In genomic region chr17:47819475-47819874, GRCh38 we compare ENCODE assay signal across 29 cellular contexts. TPM values are rescaled to one million over a fixed set of nuclear protein-coding genes. Genes with fewer than 3 reads are reported as not detected.
A peak's percentile ranks its signal among the peaks of the same experiment; 100 is the strongest.
DNase-seq lines count a peak whose midpoint lies in the region; ATAC-seq and TF ChIP-seq lines count a peak whose summit lies in the region.
"Had no signal": no experiment of that assay in that cellular context is flagged by ENCODE, and none has a peak within 500 bp of the region (broad histone marks: within the 10 kb centered on the region; RNA-seq: fewer than 3 reads in every experiment).

No MANE protein-coding gene starts in this region.

- CTCF ChIA-PET in naive thymus-derived CD4-positive, alpha-beta T cell (lab: Charles Lee), result interaction anchor here (0.6 kb wide), 1 partner anchor 15 kb away, joined by 4 read pairs; no protein-coding TSS in a partner anchor
- CTCF ChIA-PET in CD4-positive, alpha-beta T cell (lab: Charles Lee), result no interaction called here

- peaks cover 71% of the 10 kb centered on the region for H3K36me3 Mint-ChIP-seq in activated T-cell treated with anti-CD3 and anti-CD28 coated beads, Interleukin-2, amount 50 U/mL, for 24 hours (ENCODE audit: low read depth)
- H3K36me3 Mint-ChIP-seq in T-helper 17 cell (ENCODE audit: low read depth), result peaks cover 4% of the 10 kb centered on the region
- peaks cover 7 to 34% (median 12%) of the 10 kb centered on the region in 5 donors for H3K36me3 Mint-ChIP-seq in naive thymus-derived CD4-positive, alpha-beta T cell
- H3K36me3 Mint-ChIP-seq in CD4-positive, alpha-beta T cell (ENCODE audit: low read depth), result peaks cover 86% of the 10 kb centered on the region

- no peak overlapping the region for H3K4me3 Mint-ChIP-seq in activated T-cell treated with anti-CD3 and anti-CD28 coated beads, Interleukin-2, amount 50 U/mL, for 24 hours
- H3K4me3 Mint-ChIP-seq in T-helper 17 cell, result peak overlapping the region; percentile 45
- H3K4me3 Mint-ChIP-seq in naive thymus-derived CD4-positive, alpha-beta T cell, result peak overlapping the region in 6 of 10 donors; percentile 6 to 98 (median 28)
- H3K4me3 Mint-ChIP-seq in stimulated activated naive CD8-positive, alpha-beta T cell treated with anti-CD3 and anti-CD28 coated beads, Interleukin-15, amount 100 ng/mL, for 72 hours, result no peak overlapping the region
- H3K4me3 Mint-ChIP-seq in CD4-positive, alpha-beta T cell, result no peak overlapping the region
- H3K4me3 Mint-ChIP-seq: stimulated activated memory B cell treated with anti-CD40 and anti-IgM and Interleukin-4, amounts not matched to agents 10 μg/mL and 1 μg/mL and 100 μg/mL, for 72 hours had no signal

- H3K4me1 Mint-ChIP-seq in activated T-cell treated with anti-CD3 and anti-CD28 coated beads, Interleukin-2, amount 50 U/mL, for 24 hours (ENCODE audit: low read depth), result peaks cover 24% of the 10 kb centered on the region
- peaks cover 20% of the 10 kb centered on the region for H3K4me1 Mint-ChIP-seq in T-helper 17 cell
- H3K4me1 Mint-ChIP-seq in naive thymus-derived CD4-positive, alpha-beta T cell, result peaks cover 7 to 29% (median 24%) of the 10 kb centered on the region in 7 donors
- peaks cover 35% of the 10 kb centered on the region for H3K4me1 Mint-ChIP-seq in stimulated activated naive CD8-positive, alpha-beta T cell treated with anti-CD3 and anti-CD28 coated beads, Interleukin-15, amount 100 ng/mL, for 72 hours
- peaks cover 25% of the 10 kb centered on the region for H3K4me1 Mint-ChIP-seq in CD4-positive, alpha-beta T cell (ENCODE audit: low read depth)

- H3K27me3 ChIP-seq in naive thymus-derived CD4-positive, alpha-beta T cell (ENCODE audit: control insufficient read depth in 2 of 2, insufficient read depth in 2 of 2, low read length in 2 of 2), result no peaks in the 10 kb centered on the region
- H3K27me3 ChIP-seq in CD4-positive, alpha-beta T cell (ENCODE audit: control insufficient read depth, insufficient read depth, low read length), result no peaks in the 10 kb centered on the region
- H3K27me3 ChIP-seq: body of pancreas, ovary, suprapubic skin had no signal

- no peaks in the 10 kb centered on the region for H3K27me3 Mint-ChIP-seq in activated T-cell treated with anti-CD3 and anti-CD28 coated beads, Interleukin-2, amount 50 U/mL, for 24 hours
- no peaks in the 10 kb centered on the region for H3K27me3 Mint-ChIP-seq in T-helper 17 cell
- H3K27me3 Mint-ChIP-seq in naive thymus-derived CD4-positive, alpha-beta T cell, result no peaks in the 10 kb centered on the region
- H3K27me3 Mint-ChIP-seq in stimulated activated naive CD8-positive, alpha-beta T cell treated with anti-CD3 and anti-CD28 coated beads, Interleukin-15, amount 100 ng/mL, for 72 hours, result no peaks in the 10 kb centered on the region
- H3K27me3 Mint-ChIP-seq in CD4-positive, alpha-beta T cell, result no peaks in the 10 kb centered on the region
- H3K27me3 Mint-ChIP-seq: naive B cell; stimulated activated memory B cell treated with anti-CD40 and anti-IgM and Interleukin-4, amounts not matched to agents 10 μg/mL and 1 μg/mL and 100 μg/mL, for 72 hours had no signal

- intact Hi-C loops in naive thymus-derived CD4-positive, alpha-beta T cell (cut with micrococcal nuclease), result no loop called here
- intact Hi-C loops in CD4-positive, alpha-beta T cell (cut with DNase I, micrococcal nuclease), result no loop called here

- H3K27ac ChIP-seq in naive thymus-derived CD4-positive, alpha-beta T cell (ENCODE audit: low read depth, low read length), result no peak overlapping the region
- no peak overlapping the region for H3K27ac ChIP-seq in CD4-positive, alpha-beta T cell (ENCODE audit: low read depth, low read length)
- H3K27ac ChIP-seq: A549, body of pancreas, ovary, suprapubic skin had no signal

- no peak for TF ChIP-seq CTCF in CD4-positive, alpha-beta T cell (IDR thresholded peaks at IDR 0.05)

- POLR2A ChIA-PET in naive thymus-derived CD4-positive, alpha-beta T cell (lab: Charles Lee), result no interaction called here
- POLR2A ChIA-PET in CD4-positive, alpha-beta T cell (lab: Charles Lee), result no interaction called here

- peak overlapping the region; percentile 57 for H3K27ac Mint-ChIP-seq in activated T-cell treated with anti-CD3 and anti-CD28 coated beads, Interleukin-2, amount 50 U/mL, for 24 hours
- peak overlapping the region; percentile 37 for H3K27ac Mint-ChIP-seq in T-helper 17 cell
- H3K27ac Mint-ChIP-seq in naive thymus-derived CD4-positive, alpha-beta T cell, result no peak overlapping the region
- no peak overlapping the region for H3K27ac Mint-ChIP-seq in stimulated activated naive CD8-positive, alpha-beta T cell treated with anti-CD3 and anti-CD28 coated beads, Interleukin-15, amount 100 ng/mL, for 72 hours
- H3K27ac Mint-ChIP-seq in CD4-positive, alpha-beta T cell, result no peak overlapping the region
- H3K27ac Mint-ChIP-seq: mesothelial cell of epicardium; stimulated activated memory B cell treated with anti-CD40 and anti-IgM and Interleukin-4, amounts not matched to agents 10 μg/mL and 1 μg/mL and 100 μg/mL, for 72 hours had no signal

- no peaks in the 10 kb centered on the region for H3K9me3 Mint-ChIP-seq in activated T-cell treated with anti-CD3 and anti-CD28 coated beads, Interleukin-2, amount 50 U/mL, for 24 hours
- no peaks in the 10 kb centered on the region for H3K9me3 Mint-ChIP-seq in naive thymus-derived CD4-positive, alpha-beta T cell
- H3K9me3 Mint-ChIP-seq in stimulated activated naive CD8-positive, alpha-beta T cell treated with anti-CD3 and anti-CD28 coated beads, Interleukin-15, amount 100 ng/mL, for 72 hours, result no peaks in the 10 kb centered on the region
- H3K9me3 Mint-ChIP-seq in CD4-positive, alpha-beta T cell, result no peaks in the 10 kb centered on the region
- H3K9me3 Mint-ChIP-seq: mesothelial cell of epicardium; naive B cell; stimulated activated memory B cell treated with anti-CD40 and anti-IgM and Interleukin-4, amounts not matched to agents 10 μg/mL and 1 μg/mL and 100 μg/mL, for 72 hours had no signal

- no peaks in the 10 kb centered on the region for H3K9me3 ChIP-seq in T-helper 17 cell (ENCODE audit: control insufficient read depth, low read length, poor library complexity, severe bottlenecking)
- H3K9me3 ChIP-seq in naive thymus-derived CD4-positive, alpha-beta T cell (ENCODE audit: control insufficient read depth in 2 of 3, low read length in 3 of 3), result no peaks in the 10 kb centered on the region
- no peaks in the 10 kb centered on the region for H3K9me3 ChIP-seq in CD4-positive, alpha-beta T cell (ENCODE audit: control insufficient read depth, low read length)
- H3K9me3 ChIP-seq: A549, body of pancreas, ovary, suprapubic skin had no signal

- no peak for ATAC-seq in T-helper 17 cell
- no peak for ATAC-seq in naive thymus-derived CD4-positive, alpha-beta T cell
- ATAC-seq in stimulated activated naive CD8-positive, alpha-beta T cell treated with anti-CD3 and anti-CD28 coated beads, Interleukin-15, amount 100 ng/mL, for 72 hours, result no peak
- no peak for ATAC-seq in HG02642 (IDR thresholded peaks at IDR 0.05; ENCODE audit: poor library complexity, unreplicated experiment)
- no peak for ATAC-seq in CD4-positive, alpha-beta T cell (ENCODE audit: poor library complexity)
- ATAC-seq: A549; body of pancreas; stimulated activated memory B cell treated with anti-CD40 and anti-IgM and Interleukin-4, amounts not matched to agents 10 μg/mL and 1 μg/mL and 100 μg/mL, for 72 hours had no signal

- no peak overlapping the region for H3K4me3 ChIP-seq in naive thymus-derived CD4-positive, alpha-beta T cell (ENCODE audit: low read length)
- H3K4me3 ChIP-seq: A549, body of pancreas, ovary, suprapubic skin had no signal

- peaks cover 16 to 67% (median 24%) of the 10 kb centered on the region in 3 experiments for H3K36me3 ChIP-seq in naive thymus-derived CD4-positive, alpha-beta T cell (ENCODE audit: control insufficient read depth in 2 of 3, insufficient read depth in 3 of 3, low read length in 3 of 3)
- H3K36me3 ChIP-seq: ovary had no signal

- no peak for DNase-seq in activated T-cell treated with anti-CD3 and anti-CD28 coated beads, Interleukin-2, amount 50 U/mL, for 24 hours
- no peak for DNase-seq in activated T-cell treated with anti-CD3 and anti-CD28 coated beads, Interleukin-2, amount 50 U/mL, for 48 hours
- DNase-seq in T-helper 17 cell (no peak), COLO829 (ENCODE audit: low spot score) (no peak)
- DNase-seq in naive thymus-derived CD4-positive, alpha-beta T cell, result no peak
- DNase-seq in stimulated activated naive CD8-positive, alpha-beta T cell treated with anti-CD3 and anti-CD28 coated beads, Interleukin-15, amount 100 ng/mL, for 72 hours, result no peak
- DNase-seq in CD4-positive, alpha-beta T cell, result no peak
- DNase-seq: activated naive CD4-positive, alpha-beta T cell treated with Interleukin-2 at 50 U/mL for 16 hours; body of pancreas; COR-L47; DMS79; foreskin melanocyte; HCEC 1CT; Karpas-422; naive B cell; NCI-H1417; NCI-H2029 treated with DMSO at 0.1 percent for 48 hours; NCI-H2227 treated with DMSO at 0.1 percent for 48 hours; NCI-H526 treated with DMSO at 0.1 percent for 48 hours; ovary; SHP77 treated with DMSO at 0.1 percent for 48 hours had no signal

- H3K4me1 ChIP-seq in naive thymus-derived CD4-positive, alpha-beta T cell (ENCODE audit: control insufficient read depth in 2 of 2, insufficient read depth in 2 of 2, low read length in 2 of 2), result peaks cover 5 to 23% of the 10 kb centered on the region in 2 donors

RNA-seq across cellular contexts. Expression of gene OSBPL7, which starts 2.1 kb away (rescaled TPM):
- total RNA-seq in T-helper 17 cell, result 10 to 100 TPM; 52.4 to 59.6 TPM
- total RNA-seq in naive thymus-derived CD4-positive, alpha-beta T cell, result 10 to 100 TPM; 36.6 to 46.1 (median 41.4) TPM
- 1 to 10 TPM; 4.0 to 6.3 TPM for polyA plus RNA-seq in naive thymus-derived CD4-positive, alpha-beta T cell
- 10 to 100 TPM; 30.1 to 30.8 TPM for total RNA-seq in CD4-positive, alpha-beta T cell

RNA-seq across cellular contexts. Expression of gene MRPL10, which starts 11.9 kb away (rescaled TPM):
- total RNA-seq in T-helper 17 cell, result 10 to 100 TPM; 82.3 to 90.2 TPM
- total RNA-seq in naive thymus-derived CD4-positive, alpha-beta T cell, result 10 to 100 TPM; 33.6 to 51.2 (median 35.7) TPM
- polyA plus RNA-seq in naive thymus-derived CD4-positive, alpha-beta T cell, result 10 to 100 TPM; 36.5 to 44.0 TPM
- 10 to 100 TPM; 49.0 to 51.4 TPM for total RNA-seq in CD4-positive, alpha-beta T cell

RNA-seq across cellular contexts. Expression of gene LRRC46, which starts 12.0 kb away (rescaled TPM):
- under 1 TPM; 0.90 to 0.99 TPM for total RNA-seq in T-helper 17 cell
- total RNA-seq in naive thymus-derived CD4-positive, alpha-beta T cell, result 1 to 10 TPM in 2 of 5 experiments, under 1 TPM in 3; 0.20 to 1.7 (median 0.66) TPM
- polyA plus RNA-seq in naive thymus-derived CD4-positive, alpha-beta T cell, result 1 to 10 TPM; 1.2 to 1.8 TPM
- under 1 TPM; 0.42 to 0.85 TPM for total RNA-seq in CD4-positive, alpha-beta T cell
- total RNA-seq: body of pancreas, cerebellum, lower leg skin, mesothelial cell of epicardium, skeletal muscle tissue, suprapubic skin had no signal

RNA-seq across cellular contexts. Expression of gene SCRN2, which starts 21.6 kb away (rescaled TPM):
- total RNA-seq in T-helper 17 cell, result 10 to 100 TPM; 21.4 to 27.1 TPM
- total RNA-seq in naive thymus-derived CD4-positive, alpha-beta T cell, result 10 to 100 TPM; 33.4 to 55.9 (median 41.4) TPM
- polyA plus RNA-seq in naive thymus-derived CD4-positive, alpha-beta T cell, result 10 to 100 TPM; 27.5 to 34.8 TPM
- total RNA-seq in CD4-positive, alpha-beta T cell, result 10 to 100 TPM; 15.3 to 17.2 TPM

RNA-seq across cellular contexts. Expression of gene SP6, which starts 31.5 kb away (rescaled TPM):
- total RNA-seq in T-helper 17 cell, result under 1 TPM; 0.20 to 0.21 TPM
- under 1 TPM in 3 of 5 experiments, not detected in 2; 0.16 to 0.29 (median 0.22) TPM for total RNA-seq in naive thymus-derived CD4-positive, alpha-beta T cell
- under 1 TPM in 1 of 2 donors, not detected in 1; 0.05 TPM for polyA plus RNA-seq in naive thymus-derived CD4-positive, alpha-beta T cell
- total RNA-seq in CD4-positive, alpha-beta T cell, result under 1 TPM; 0.17 to 0.27 TPM

Comparison
In these comparisons a context has a peak if more than half of its experiments do, and no peak if none do; other contexts are left out.
1. H3K27ac Mint-ChIP-seq: peak in activated T-cell treated with anti-CD3 and anti-CD28 coated beads, Interleukin-2, amount 50 U/mL, for 24 hours (single experiment) and T-helper 17 cell (single experiment); none in naive thymus-derived CD4-positive, alpha-beta T cell (0 of 9), stimulated activated naive CD8-positive, alpha-beta T cell treated with anti-CD3 and anti-CD28 coated beads, Interleukin-15, amount 100 ng/mL, for 72 hours (0 of 2) and CD4-positive, alpha-beta T cell (single experiment).
2. H3K4me3 Mint-ChIP-seq: peak in T-helper 17 cell (single experiment) and naive thymus-derived CD4-positive, alpha-beta T cell (6 of 10); none in activated T-cell treated with anti-CD3 and anti-CD28 coated beads, Interleukin-2, amount 50 U/mL, for 24 hours (single experiment), stimulated activated naive CD8-positive, alpha-beta T cell treated with anti-CD3 and anti-CD28 coated beads, Interleukin-15, amount 100 ng/mL, for 72 hours (0 of 2) and CD4-positive, alpha-beta T cell (single experiment).